18 cellular contexts compared by ENCODE assay signal in the genomic region with DNA sequence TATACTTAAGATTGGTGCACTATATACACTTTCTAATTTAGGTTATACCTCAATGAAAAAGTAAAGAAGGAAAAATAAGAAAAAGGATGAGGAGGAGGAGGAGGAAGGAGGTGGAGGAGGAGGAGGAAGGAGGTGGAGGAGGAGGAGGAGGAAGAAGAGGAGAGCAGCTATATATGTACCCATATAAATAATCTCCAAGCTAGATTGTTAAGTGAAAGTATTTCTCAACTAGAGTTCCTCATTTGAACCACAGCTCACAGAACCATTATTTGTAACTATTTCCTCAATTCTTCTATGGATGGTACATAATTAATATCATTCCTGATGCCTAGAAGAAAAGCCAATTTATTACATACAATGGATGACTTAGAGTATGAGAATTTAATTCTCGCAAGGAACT.
"Had no signal": no experiment of that assay in that cellular context is flagged by ENCODE, and none has a peak within 500 bp of the region (broad histone marks: within the 10 kb centered on the region; RNA-seq: fewer than 3 reads in every experiment).

No MANE protein-coding gene starts in this region.

- H3K36me3 Mint-ChIP-seq: activated naive CD8-positive, alpha-beta T cell treated with anti-CD3 and anti-CD28 coated beads, Interleukin-2, amount 10 ng/mL, durations not matched to agents 7 days and 5 days; natural killer cell treated with Interleukin-12 subunit alpha and Interleukin-12 subunit beta and Interleukin-15 and Interleukin-18, amount 100 ng/mL, for 72 hours; stimulated activated naive B cell treated with anti-CD40 and anti-IgM and Interleukin-4, amounts not matched to agents 10 μg/mL and 1 μg/mL and 100 μg/mL, for 72 hours had no signal

- H3K27ac ChIP-seq: foreskin keratinocyte, thyroid gland had no signal

- H3K4me3 ChIP-seq: thyroid gland had no signal

- H3K27me3 ChIP-seq: thyroid gland had no signal

- H3K9me3 Mint-ChIP-seq: activated naive CD8-positive, alpha-beta T cell treated with anti-CD3 and anti-CD28 coated beads, Interleukin-2, amount 10 ng/mL, durations not matched to agents 7 days and 5 days; dendritic cell treated with granulocyte-macrophage colony-stimulating factor and Interleukin-4, amounts not matched to agents 40 ng/mL and 50 ng/mL, for 4 days; natural killer cell treated with Interleukin-12 subunit alpha and Interleukin-12 subunit beta and Interleukin-15 and Interleukin-18, amount 100 ng/mL, for 72 hours; stimulated activated naive B cell treated with anti-CD40 and anti-IgM and Interleukin-4, amounts not matched to agents 10 μg/mL and 1 μg/mL and 100 μg/mL, for 72 hours had no signal

- H3K27ac Mint-ChIP-seq: activated naive CD8-positive, alpha-beta T cell treated with anti-CD3 and anti-CD28 coated beads, Interleukin-2, amount 10 ng/mL, durations not matched to agents 7 days and 5 days; dendritic cell treated with granulocyte-macrophage colony-stimulating factor and Interleukin-4, amounts not matched to agents 40 ng/mL and 50 ng/mL, for 4 days; natural killer cell treated with Interleukin-12 subunit alpha and Interleukin-12 subunit beta and Interleukin-15 and Interleukin-18, amount 100 ng/mL, for 72 hours; stimulated activated naive B cell treated with anti-CD40 and anti-IgM and Interleukin-4, amounts not matched to agents 10 μg/mL and 1 μg/mL and 100 μg/mL, for 72 hours had no signal

- DNase-seq: activated CD4-positive, alpha-beta T cell treated with anti-CD3 and anti-CD28 coated beads, Interleukin-2, amount 50 U/mL, for 1 hour; activated CD4-positive, CD25-positive, alpha-beta regulatory T cell; activated naive CD4-positive, alpha-beta T cell; activated naive CD8-positive, alpha-beta T cell treated with anti-CD3 and anti-CD28 coated beads, Interleukin-2, amount 10 ng/mL, durations not matched to agents 7 days and 5 days; activated T-cell treated with anti-CD3 and anti-CD28 coated beads for 4 hours; anterior cingulate cortex; cerebellar nuclear complex; effector memory CD4-positive, alpha-beta T cell; foreskin keratinocyte; kidney glomerular epithelial cell; left ventricle myocardium superior; mesendoderm; posterior cingulate gyrus; stimulated activated CD4-positive, alpha-beta T cell treated with anti-CD3 and anti-CD28 coated beads, Interleukin-2, amount 100 ng/mL, for 48 hours; stimulated activated naive B cell treated with anti-CD40 and anti-IgM and Interleukin-4, amounts not matched to agents 10 μg/mL and 1 μg/mL and 100 μg/mL, for 72 hours; thyroid gland had no signal

- H3K9me3 ChIP-seq: thyroid gland had no signal

- H3K36me3 ChIP-seq: thyroid gland had no signal

- H3K4me3 Mint-ChIP-seq: activated naive CD8-positive, alpha-beta T cell treated with anti-CD3 and anti-CD28 coated beads, Interleukin-2, amount 10 ng/mL, durations not matched to agents 7 days and 5 days; dendritic cell treated with granulocyte-macrophage colony-stimulating factor and Interleukin-4, amounts not matched to agents 40 ng/mL and 50 ng/mL, for 4 days; natural killer cell treated with Interleukin-12 subunit alpha and Interleukin-12 subunit beta and Interleukin-15 and Interleukin-18, amount 100 ng/mL, for 72 hours; stimulated activated naive B cell treated with anti-CD40 and anti-IgM and Interleukin-4, amounts not matched to agents 10 μg/mL and 1 μg/mL and 100 μg/mL, for 72 hours had no signal

- ATAC-seq: foreskin keratinocyte; left ventricle myocardium superior; natural killer cell treated with Interleukin-12 subunit alpha and Interleukin-12 subunit beta and Interleukin-15 and Interleukin-18, amount 100 ng/mL, for 72 hours; stimulated activated naive B cell treated with anti-CD40 and anti-IgM and Interleukin-4, amounts not matched to agents 10 μg/mL and 1 μg/mL and 100 μg/mL, for 72 hours had no signal
